In genomic region chr13:77459616-77460015, GRCh38 we compare ENCODE assay signal across 22 cellular contexts.
"Had no signal": no experiment of that assay in that cellular context is flagged by ENCODE, and none has a peak within 500 bp of the region (broad histone marks: within the 10 kb centered on the region; RNA-seq: fewer than 3 reads in every experiment).

No MANE protein-coding gene starts in this region.

- H3K36me3 Mint-ChIP-seq: activated naive CD4-positive, alpha-beta T cell treated with anti-CD3 and anti-CD28 coated beads, Interleukin-2, amount 50 U/mL, for 24 hours; natural killer cell treated with Interleukin-12 subunit alpha and Interleukin-12 subunit beta and Interleukin-15 and Interleukin-18, amount 100 ng/mL, for 72 hours; stimulated activated effector memory CD8-positive, alpha-beta T cell treated with anti-CD3 and anti-CD28 coated beads, Interleukin-12 subunit alpha, Interleukin-12 subunit beta, amount 100 ng/mL, for 72 hours had no signal

- H3K27me3 ChIP-seq: ascending aorta, colonic mucosa, esophagus muscularis mucosa, stomach, testis, uterus had no signal

- ATAC-seq: activated CD8-positive, alpha-beta T cell treated with anti-CD3 and anti-CD28 coated beads, Interleukin-2, amount 10 ng/mL, durations not matched to agents 7 days and 5 days; natural killer cell treated with Interleukin-12 subunit alpha and Interleukin-12 subunit beta and Interleukin-15 and Interleukin-18, amount 100 ng/mL, for 72 hours; stimulated activated effector memory CD8-positive, alpha-beta T cell treated with anti-CD3 and anti-CD28 coated beads, Interleukin-12 subunit alpha, Interleukin-12 subunit beta, amount 100 ng/mL, for 72 hours had no signal

- H3K4me3 ChIP-seq: ascending aorta, colonic mucosa, esophagus muscularis mucosa, stomach, testis, uterus had no signal

- H3K27ac ChIP-seq: ascending aorta, colonic mucosa, esophagus muscularis mucosa, stomach, testis, uterus had no signal

- H3K9me3 ChIP-seq: ascending aorta, colonic mucosa, esophagus muscularis mucosa, stomach, testis, uterus had no signal

- H3K4me1 Mint-ChIP-seq: activated naive CD4-positive, alpha-beta T cell treated with anti-CD3 and anti-CD28 coated beads, Interleukin-2, amount 50 U/mL, for 24 hours; stimulated activated effector memory CD8-positive, alpha-beta T cell treated with anti-CD3 and anti-CD28 coated beads, Interleukin-12 subunit alpha, Interleukin-12 subunit beta, amount 100 ng/mL, for 72 hours had no signal

- FAIRE-seq: frontal cortex, islet of Langerhans, small intestine, TTC549 had no signal

- H3K4me1 ChIP-seq: ascending aorta, colonic mucosa, esophagus muscularis mucosa, testis, uterus had no signal

- H3K36me3 ChIP-seq: ascending aorta, colonic mucosa, esophagus muscularis mucosa, stomach, uterus had no signal

- H3K9me3 Mint-ChIP-seq: activated naive CD4-positive, alpha-beta T cell treated with anti-CD3 and anti-CD28 coated beads, Interleukin-2, amount 50 U/mL, for 24 hours; activated T-helper 1 cell treated with anti-CD3 and anti-CD28 coated beads, Interleukin-12 subunit alpha, Interleukin-12 subunit beta, Interleukin-2, Interleukin-4 antibody, amounts not matched to agents 30 ng/mL and 10 ng/mL and 1 ng/mL, durations not matched to agents 14 hours and 24 hours and 36 hours; natural killer cell treated with Interleukin-12 subunit alpha and Interleukin-12 subunit beta and Interleukin-15 and Interleukin-18, amount 100 ng/mL, for 72 hours; stimulated activated effector memory CD8-positive, alpha-beta T cell treated with anti-CD3 and anti-CD28 coated beads, Interleukin-12 subunit alpha, Interleukin-12 subunit beta, amount 100 ng/mL, for 72 hours had no signal

- DNase-seq: activated CD4-positive, alpha-beta T cell treated with anti-CD3 and anti-CD28 coated beads for 1 hour; activated CD4-positive, alpha-beta T cell treated with anti-CD3 and anti-CD28 coated beads, Interleukin-2, amount 50 U/mL, for 1 hour; activated CD8-positive, alpha-beta T cell treated with anti-CD3 and anti-CD28 coated beads, Interleukin-2, amount 10 ng/mL, durations not matched to agents 7 days and 5 days; activated gamma-delta T cell; central memory CD4-positive, alpha-beta T cell; colonic mucosa; posterior cingulate gyrus; small intestine; stimulated activated CD4-positive, alpha-beta T cell treated with anti-CD3 and anti-CD28 coated beads, Interleukin-2, amount 100 ng/mL, for 24 hours; trophoblast cell; uterus had no signal

- H3K4me3 Mint-ChIP-seq: activated CD8-positive, alpha-beta T cell treated with anti-CD3 and anti-CD28 coated beads, Interleukin-2, amount 10 ng/mL, durations not matched to agents 7 days and 5 days; activated naive CD4-positive, alpha-beta T cell treated with anti-CD3 and anti-CD28 coated beads, Interleukin-2, amount 50 U/mL, for 24 hours; activated T-helper 1 cell treated with anti-CD3 and anti-CD28 coated beads, Interleukin-12 subunit alpha, Interleukin-12 subunit beta, Interleukin-2, Interleukin-4 antibody, amounts not matched to agents 30 ng/mL and 10 ng/mL and 1 ng/mL, durations not matched to agents 14 hours and 24 hours and 36 hours; natural killer cell treated with Interleukin-12 subunit alpha and Interleukin-12 subunit beta and Interleukin-15 and Interleukin-18, amount 100 ng/mL, for 72 hours; stimulated activated effector memory CD8-positive, alpha-beta T cell treated with anti-CD3 and anti-CD28 coated beads, Interleukin-12 subunit alpha, Interleukin-12 subunit beta, amount 100 ng/mL, for 72 hours had no signal

- H3K27ac Mint-ChIP-seq: activated CD8-positive, alpha-beta T cell treated with anti-CD3 and anti-CD28 coated beads, Interleukin-2, amount 10 ng/mL, durations not matched to agents 7 days and 5 days; activated naive CD4-positive, alpha-beta T cell treated with anti-CD3 and anti-CD28 coated beads, Interleukin-2, amount 50 U/mL, for 24 hours; activated T-helper 1 cell treated with anti-CD3 and anti-CD28 coated beads, Interleukin-12 subunit alpha, Interleukin-12 subunit beta, Interleukin-2, Interleukin-4 antibody, amounts not matched to agents 30 ng/mL and 10 ng/mL and 1 ng/mL, durations not matched to agents 14 hours and 24 hours and 36 hours; natural killer cell treated with Interleukin-12 subunit alpha and Interleukin-12 subunit beta and Interleukin-15 and Interleukin-18, amount 100 ng/mL, for 72 hours; stimulated activated effector memory CD8-positive, alpha-beta T cell treated with anti-CD3 and anti-CD28 coated beads, Interleukin-12 subunit alpha, Interleukin-12 subunit beta, amount 100 ng/mL, for 72 hours had no signal

- H3K27me3 Mint-ChIP-seq: activated naive CD4-positive, alpha-beta T cell treated with anti-CD3 and anti-CD28 coated beads, Interleukin-2, amount 50 U/mL, for 24 hours had no signal
